In the genomic region with DNA sequence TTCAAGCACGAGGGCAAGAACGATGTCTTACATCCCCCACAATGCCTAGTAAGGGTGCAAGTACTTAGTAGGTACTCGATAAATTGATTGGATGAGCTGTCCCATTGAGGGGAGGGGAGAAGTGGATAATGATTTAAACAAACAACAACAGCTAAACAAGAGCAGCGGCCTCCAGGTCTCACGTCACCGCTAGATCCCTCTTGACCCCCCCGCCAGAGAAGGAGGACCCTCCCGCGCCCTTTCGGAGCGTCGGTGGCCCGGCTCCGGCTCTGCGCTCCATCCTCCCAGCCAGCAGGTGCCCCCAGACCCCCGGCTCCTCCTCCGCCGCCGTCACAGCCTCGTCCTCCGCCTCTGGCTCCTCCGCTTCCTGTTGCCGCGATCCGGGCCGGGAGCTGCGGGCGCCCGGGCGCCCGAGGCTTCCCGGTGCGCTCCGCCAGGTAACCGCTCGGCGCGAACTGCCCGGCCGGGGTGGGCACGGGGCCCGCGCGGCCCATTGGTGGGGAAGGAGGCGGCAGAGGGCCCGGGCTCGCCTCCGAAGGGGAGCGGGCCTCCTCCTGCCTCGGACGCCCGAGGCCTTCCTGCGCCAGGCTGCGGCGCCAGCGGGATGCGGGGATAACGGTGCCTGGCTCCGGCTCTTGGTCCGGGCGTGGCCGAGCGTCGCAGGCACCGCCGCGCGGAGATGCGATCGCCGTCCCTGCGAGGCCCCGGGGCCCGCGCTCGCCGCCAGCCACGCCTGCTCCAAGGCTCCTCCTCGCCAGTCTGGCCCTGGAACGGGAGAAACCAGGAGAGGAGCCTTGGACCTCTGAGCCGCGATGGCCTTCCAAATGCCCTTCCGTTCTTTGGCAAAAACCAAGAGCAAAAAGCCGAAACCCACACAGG, we compare ENCODE assay signal across 1 cellular context.
A peak's percentile ranks its signal among the peaks of the same experiment; 100 is the strongest.
TF ChIP-seq lines count a peak whose summit lies in the region.

Gene TLCD5, plus strand, starts transcription at position 368 of the 879 bp plus-strand sequence. CDS start 2,143 bp downstream, outside the sequence.

TF ChIP-seq in K562, 482 proteins besides CTCF, POLR2A, EP300 and RAD21 (continued from another document and continues in another):
- TF ChIP-seq PRDM10 (IDR thresholded peaks at IDR 0.05; ENCODE audit: partially characterized antibody), result peak; percentile 34
- TF ChIP-seq SIRT6 (IDR thresholded peaks at IDR 0.05; ENCODE audit: low read depth, low read length), result no peak
- TF ChIP-seq SMAD4 (CRISPR knock-in tag; conservative IDR thresholded peaks at IDR 0.05), result peak; percentile 51; the same call in 1 of the 2 replicates
- no peak for TF ChIP-seq DPF2 (IDR thresholded peaks at IDR 0.05)
- TF ChIP-seq CBX8 (IDR thresholded peaks at IDR 0.05; ENCODE audit: borderline replicate concordance, extremely low read depth, low read depth, low read length, poor library complexity, severe bottlenecking), result no peak
- TF ChIP-seq NEUROD1 (IDR thresholded peaks at IDR 0.05; ENCODE audit: borderline replicate concordance, low read depth, low read length, partially characterized antibody), result peak; percentile 9
- no peak for TF ChIP-seq NFIX (CRISPR knock-in tag; IDR thresholded peaks at IDR 0.05; ENCODE audit: low read depth)
- TF ChIP-seq FOXA3 (CRISPR knock-in tag; conservative IDR thresholded peaks at IDR 0.05 in 1 of 2, IDR thresholded peaks at IDR 0.05 in 1 of 2), result no peak
- no peak for TF ChIP-seq TRIM24 (IDR thresholded peaks at IDR 0.05)
- TF ChIP-seq, protein P1, sequence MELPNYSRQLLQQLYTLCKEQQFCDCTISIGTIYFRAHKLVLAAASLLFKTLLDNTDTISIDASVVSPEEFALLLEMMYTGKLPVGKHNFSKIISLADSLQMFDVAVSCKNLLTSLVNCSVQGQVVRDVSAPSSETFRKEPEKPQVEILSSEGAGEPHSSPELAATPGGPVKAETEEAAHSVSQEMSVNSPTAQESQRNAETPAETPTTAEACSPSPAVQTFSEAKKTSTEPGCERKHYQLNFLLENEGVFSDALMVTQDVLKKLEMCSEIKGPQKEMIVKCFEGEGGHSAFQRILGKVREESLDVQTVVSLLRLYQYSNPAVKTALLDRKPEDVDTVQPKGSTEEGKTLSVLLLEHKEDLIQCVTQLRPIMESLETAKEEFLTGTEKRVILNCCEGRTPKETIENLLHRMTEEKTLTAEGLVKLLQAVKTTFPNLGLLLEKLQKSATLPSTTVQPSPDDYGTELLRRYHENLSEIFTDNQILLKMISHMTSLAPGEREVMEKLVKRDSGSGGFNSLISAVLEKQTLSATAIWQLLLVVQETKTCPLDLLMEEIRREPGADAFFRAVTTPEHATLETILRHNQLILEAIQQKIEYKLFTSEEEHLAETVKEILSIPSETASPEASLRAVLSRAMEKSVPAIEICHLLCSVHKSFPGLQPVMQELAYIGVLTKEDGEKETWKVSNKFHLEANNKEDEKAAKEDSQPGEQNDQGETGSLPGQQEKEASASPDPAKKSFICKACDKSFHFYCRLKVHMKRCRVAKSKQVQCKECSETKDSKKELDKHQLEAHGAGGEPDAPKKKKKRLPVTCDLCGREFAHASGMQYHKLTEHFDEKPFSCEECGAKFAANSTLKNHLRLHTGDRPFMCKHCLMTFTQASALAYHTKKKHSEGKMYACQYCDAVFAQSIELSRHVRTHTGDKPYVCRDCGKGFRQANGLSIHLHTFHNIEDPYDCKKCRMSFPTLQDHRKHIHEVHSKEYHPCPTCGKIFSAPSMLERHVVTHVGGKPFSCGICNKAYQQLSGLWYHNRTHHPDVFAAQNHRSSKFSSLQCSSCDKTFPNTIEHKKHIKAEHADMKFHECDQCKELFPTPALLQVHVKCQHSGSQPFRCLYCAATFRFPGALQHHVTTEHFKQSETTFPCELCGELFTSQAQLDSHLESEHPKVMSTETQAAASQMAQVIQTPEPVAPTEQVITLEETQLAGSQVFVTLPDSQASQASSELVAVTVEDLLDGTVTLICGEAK (IDR thresholded peaks at IDR 0.05), result no peak
- TF ChIP-seq, protein P1 (CRISPR knock-in tag; IDR thresholded peaks at IDR 0.05), result no peak
- TF ChIP-seq NFIC (IDR thresholded peaks at IDR 0.05), result no peak
- no peak for TF ChIP-seq NFRKB (IDR thresholded peaks at IDR 0.05; ENCODE audit: low read depth)
- no peak for TF ChIP-seq PTTG1 (tag; IDR thresholded peaks at IDR 0.05; ENCODE audit: low read depth)
- no peak for TF ChIP-seq ZNF639 (CRISPR knock-in tag; conservative IDR thresholded peaks at IDR 0.05 in 1 of 2, IDR thresholded peaks at IDR 0.05 in 1 of 2)
- TF ChIP-seq ZNF316 (IDR thresholded peaks at IDR 0.05), result no peak
- no peak for TF ChIP-seq SNIP1 (IDR thresholded peaks at IDR 0.05; ENCODE audit: low read depth)
- TF ChIP-seq GATAD2A (IDR thresholded peaks at IDR 0.05), result no peak
- TF ChIP-seq ZNF507 (tag; conservative IDR thresholded peaks at IDR 0.05), result no peak
- no peak for TF ChIP-seq RBM39 (optimal IDR thresholded peaks at IDR 0.05; ENCODE audit: low read depth, low read length)
- no peak for TF ChIP-seq ZNF232 (CRISPR knock-in tag; IDR thresholded peaks at IDR 0.05)
- peak; percentile 26 for TF ChIP-seq CCNT2 (IDR thresholded peaks at IDR 0.05; ENCODE audit: borderline replicate concordance, extremely low read depth, insufficient read length, low read depth, low read length)
- TF ChIP-seq PBX2 (CRISPR knock-in tag; IDR thresholded peaks at IDR 0.05; ENCODE audit: low read depth), result no peak
- no peak for TF ChIP-seq PBX2 (tag; conservative IDR thresholded peaks at IDR 0.05; ENCODE audit: low read depth)
- no peak for TF ChIP-seq C11orf30 (IDR thresholded peaks at IDR 0.05; ENCODE audit: low read depth)
- no peak for TF ChIP-seq ZKSCAN1 (IDR thresholded peaks at IDR 0.05; ENCODE audit: low read depth, low read length)
- no peak for TF ChIP-seq CHAMP1 (IDR thresholded peaks at IDR 0.05)
- TF ChIP-seq NCOR1 (IDR thresholded peaks at IDR 0.05), result no peak
- TF ChIP-seq E2F3 (CRISPR knock-in tag; IDR thresholded peaks at IDR 0.05), result peak; percentile 8; the same call in 1 of the 2 replicates
- no peak for TF ChIP-seq FOXK1 (CRISPR knock-in tag; IDR thresholded peaks at IDR 0.05; ENCODE audit: borderline replicate concordance)
- no peak for TF ChIP-seq ETS2 (tag; IDR thresholded peaks at IDR 0.05; ENCODE audit: borderline replicate concordance, poor library complexity, severe bottlenecking)
- no peak for TF ChIP-seq FOXJ3 (CRISPR knock-in tag; IDR thresholded peaks at IDR 0.05)
- no peak for TF ChIP-seq SPI1 (IDR thresholded peaks at IDR 0.05; ENCODE audit: borderline replicate concordance, low read depth, low read length)
- TF ChIP-seq SAP30 (IDR thresholded peaks at IDR 0.05; ENCODE audit: borderline replicate concordance, insufficient read depth, low read depth, low read length, poor library complexity, severe bottlenecking), result no peak
- no peak for TF ChIP-seq CBX5 (IDR thresholded peaks at IDR 0.05; ENCODE audit: borderline replicate concordance, low read depth)
- peak; percentile 58 for TF ChIP-seq TAF1 (IDR thresholded peaks at IDR 0.05; ENCODE audit: control insufficient read depth, extremely low read depth, insufficient read depth, low read length, severe bottlenecking)
- TF ChIP-seq BRF1 (IDR thresholded peaks at IDR 0.05; ENCODE audit: borderline replicate concordance, extremely low read depth, insufficient read length), result no peak
- no peak for TF ChIP-seq RB1 (IDR thresholded peaks at IDR 0.05; ENCODE audit: low read depth)
- TF ChIP-seq NCOA4 (IDR thresholded peaks at IDR 0.05; ENCODE audit: partially characterized antibody), result no peak
- no peak for TF ChIP-seq ZBED1 (IDR thresholded peaks at IDR 0.05)
- TF ChIP-seq NFATC3 (IDR thresholded peaks at IDR 0.05), result no peak
- no peak for TF ChIP-seq CEBPB (tag; IDR thresholded peaks at IDR 0.05)
- 0 out of 2 replicates have a peak, but pooled peaks have one; percentile 38 for TF ChIP-seq ZBTB17 (CRISPR knock-in tag; IDR thresholded peaks at IDR 0.05)
